In the genomic region with DNA sequence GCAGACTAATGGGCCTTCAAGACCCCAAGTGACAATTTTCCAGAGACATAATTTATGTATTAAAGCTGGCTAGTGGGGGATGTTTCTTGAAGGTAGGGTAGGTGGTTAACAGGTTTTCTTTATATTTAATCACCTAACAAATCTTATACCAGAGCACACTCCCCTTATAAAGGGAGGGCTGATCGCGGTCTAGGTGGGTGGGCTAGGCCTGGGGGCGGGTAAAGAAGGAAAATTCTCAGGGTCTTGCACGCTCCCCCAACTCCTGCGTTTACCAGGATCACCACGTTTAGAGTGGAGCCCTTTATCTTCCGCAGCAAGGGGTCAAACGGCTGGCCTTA, we compare ENCODE assay signal across 8 cellular contexts. TPM values are rescaled to one million over a fixed set of nuclear protein-coding genes. Genes with fewer than 3 reads are reported as not detected.
DNase-seq lines count a peak whose midpoint lies in the region; ATAC-seq, FAIRE-seq and TF ChIP-seq lines count a peak whose summit lies in the region.

No MANE protein-coding gene starts in this region.

- no peak overlapping the region for H2AK5ac ChIP-seq in H1 (ENCODE audit: low read depth, low read length)

- no peak overlapping the region for H2BK120ac ChIP-seq in H1 (replicated peaks; ENCODE audit: low read depth, low read length)

- no peak overlapping the region for H3K23ac ChIP-seq in H1 (ENCODE audit: insufficient read length)

- H3K9me3 ChIP-seq in CD8-positive, alpha-beta memory T cell (ENCODE audit: low read length): no peaks in the 10 kb centered on the region
- H3K9me3 ChIP-seq in MM.1S (replicated peaks; ENCODE audit: insufficient read depth, low read length) (no peaks in the 10 kb centered on the region), H1 (ENCODE audit: insufficient read depth in 2 of 2, low read depth in 1 of 2, low read length in 1 of 2) (no peaks in the 10 kb centered on the region), neural progenitor cell (ENCODE audit: low read depth) (peaks cover 8% of the 10 kb centered on the region), mucosa of descending colon (peaks cover 3% of the 10 kb centered on the region)

- ATAC-seq in mucosa of descending colon (no peak), left lobe of liver (no peak)

- H3K23me2 ChIP-seq in H1 (ENCODE audit: low read depth, low read length): peaks cover 4% of the 10 kb centered on the region

- no peak overlapping the region for H3K27ac ChIP-seq in CD8-positive, alpha-beta memory T cell (ENCODE audit: low read depth, low read length)
- peak overlapping the region; percentile 22; the same call in 1 of the 2 replicates for H3K27ac ChIP-seq in MM.1S (ENCODE audit: low read length)
- no peak overlapping the region for H3K27ac ChIP-seq in H1 (ENCODE audit: low read depth, low read length)
- no peak overlapping the region for H3K27ac ChIP-seq in neural progenitor cell

- no peak overlapping the region for H4K5ac ChIP-seq in H1 (ENCODE audit: insufficient read length, low read depth, low read length)

- no peak for TF ChIP-seq RAD21 in H1 (IDR thresholded peaks at IDR 0.05 in 1 of 2, conservative IDR thresholded peaks at IDR 0.05 in 1 of 2; ENCODE audit: low read depth in 2 of 2, low read length in 2 of 2)

- H3K56ac ChIP-seq in H1 (replicated peaks; ENCODE audit: insufficient read length, low read depth, low read length): no peak overlapping the region

- no peak overlapping the region for H2BK15ac ChIP-seq in H1 (ENCODE audit: low read length)

- POLR2A ChIA-PET in CD8-positive, alpha-beta memory T cell (lab: Charles Lee): interaction anchor here (1.7 kb wide), 1 partner anchor 26 kb away, joined by 6 read pairs; the partner anchor contains the start of gene MBD1
- POLR2A ChIA-PET in H1 (lab: Charles Lee; ENCODE audit: partially characterized antibody): interaction anchor here (1.5 kb wide), 1 partner anchor 26 kb away, joined by 4 read pairs; the partner anchor contains the start of gene MBD1

- H3K36me3 Mint-ChIP-seq in CD8-positive, alpha-beta memory T cell: peaks cover 0 to 4% (median 3%) of the 10 kb centered on the region in 3 donors
- H3K36me3 Mint-ChIP-seq in neural progenitor cell: no peaks in the 10 kb centered on the region

- H3K9me3 Mint-ChIP-seq in CD8-positive, alpha-beta memory T cell: peaks cover 0 to 4% (median 2%) of the 10 kb centered on the region in 5 donors
- H3K9me3 Mint-ChIP-seq in neural progenitor cell: peaks cover 7% of the 10 kb centered on the region

- H4K20me1 ChIP-seq in MM.1S (ENCODE audit: insufficient read depth, low read length) (no peaks in the 10 kb centered on the region), H1 (replicated peaks in 1 of 2; ENCODE audit: control insufficient read depth in 1 of 2, insufficient read depth in 2 of 2, low read length in 2 of 2) (no peaks in the 10 kb centered on the region), neural progenitor cell (ENCODE audit: low read depth) (no peaks in the 10 kb centered on the region)

- no peak overlapping the region for H3K4ac ChIP-seq in H1 (replicated peaks; ENCODE audit: insufficient read length, low read depth, low read length)

- no peak for DNase-seq in CD8-positive, alpha-beta memory T cell
- no peak for DNase-seq in MM.1S
- no peak for DNase-seq in H1 (ENCODE audit: low read depth in 1 of 2, low spot score in 2 of 2)
- no peak for DNase-seq in neural progenitor cell (ENCODE audit: low spot score)
- DNase-seq in DMS79 treated with DMSO at 0.1 percent for 48 hours (lab: John Stamatoyannopoulos, UW): no peak
- no peak for DNase-seq in mucosa of descending colon
- DNase-seq in NK-92 treated with Interleukin-12 subunit alpha and Interleukin-12 subunit beta, amount 100 ng/mL, for 24 hours (lab: John Stamatoyannopoulos, UW): no peak
- DNase-seq in left lobe of liver (ENCODE audit: low spot score): no peak

- peak overlapping the region; percentile 84 to 98 (median 94) for H3K4me3 Mint-ChIP-seq in CD8-positive, alpha-beta memory T cell
- peak overlapping the region; percentile 80 for H3K4me3 Mint-ChIP-seq in neural progenitor cell

- WGBS in H1 (ENCODE audit: extremely low coverage in 1 of 2, insufficient coverage in 1 of 2, insufficient read length in 1 of 2, insufficient replicate concordance in 2 of 2, low coverage in 1 of 2, low lambda C conversion rate in 2 of 2, missing lambda C conversion rate in 1 of 2), 2 experiments: 5% methylated on average over 8 of the region's 8 CpGs; no CpG with 5 or more reads in 1 of the 2 experiments

- no peaks in the 10 kb centered on the region for H3K9me2 ChIP-seq in MM.1S (replicated peaks; ENCODE audit: insufficient read depth, low read length)

- H3K79me1 ChIP-seq in H1 (ENCODE audit: low read depth, low read length): no peaks in the 10 kb centered on the region

- H3K79me2 ChIP-seq in MM.1S (ENCODE audit: low read length): no peaks in the 10 kb centered on the region
- no peaks in the 10 kb centered on the region for H3K79me2 ChIP-seq in H1 (ENCODE audit: control insufficient read depth in 1 of 2, insufficient read depth in 2 of 2, low read length in 2 of 2)
- no peaks in the 10 kb centered on the region for H3K79me2 ChIP-seq in neural progenitor cell (ENCODE audit: low read depth)

- CTCF ChIA-PET in CD8-positive, alpha-beta memory T cell (lab: Charles Lee): interaction anchor here (1.2 to 2.1 kb wide), 4 partner anchors 9 to 50 kb away, joined by 3 to 6 read pairs (median 4); partner anchors contain the start of gene MBD1
- CTCF ChIA-PET in H1 (lab: Charles Lee; ENCODE audit: partially characterized antibody): interaction anchor here (1.2 to 1.6 kb wide), 2 partner anchors 50 to 126 kb away, joined by 3 to 10 read pairs; no protein-coding TSS in a partner anchor

- H3F3A ChIP-seq in MM.1S (ENCODE audit: insufficient read depth, low read length) (peaks cover 26% of the 10 kb centered on the region), neural progenitor cell (ENCODE audit: low read depth) (no peaks in the 10 kb centered on the region)

- no peak overlapping the region for H2BK5ac ChIP-seq in H1 (ENCODE audit: low read depth, low read length)

- TF ChIP-seq CTCF in MM.1S (IDR thresholded peaks at IDR 0.05; ENCODE audit: low read length): no peak
- no peak for TF ChIP-seq CTCF in H1 (IDR thresholded peaks at IDR 0.05; ENCODE audit: control extremely low read depth in 1 of 3, insufficient read depth in 1 of 3, low read depth in 1 of 3, low read length in 3 of 3)
- no peak for TF ChIP-seq CTCF in neural progenitor cell (IDR thresholded peaks at IDR 0.05)
- no peak for TF ChIP-seq CTCF in mucosa of descending colon (IDR thresholded peaks at IDR 0.05)

- no peak overlapping the region for H2BK12ac ChIP-seq in H1 (ENCODE audit: low read depth, low read length)

- H3K36me3 ChIP-seq in CD8-positive, alpha-beta memory T cell (ENCODE audit: insufficient read depth, low read length): no peaks in the 10 kb centered on the region
- no peaks in the 10 kb centered on the region for H3K36me3 ChIP-seq in MM.1S (replicated peaks; ENCODE audit: insufficient read depth, low read length)
- no peaks in the 10 kb centered on the region for H3K36me3 ChIP-seq in H1 (ENCODE audit: control insufficient read depth in 2 of 4, insufficient read depth in 4 of 4, low read length in 3 of 4)
- no peaks in the 10 kb centered on the region for H3K36me3 ChIP-seq in neural progenitor cell
- H3K36me3 ChIP-seq in mucosa of descending colon (ENCODE audit: low read depth): no peaks in the 10 kb centered on the region

- TF ChIP-seq EP300 in H1 (IDR thresholded peaks at IDR 0.05; ENCODE audit: borderline replicate concordance in 1 of 2, low read depth in 2 of 2, low read length in 2 of 2): no peak

- H4K91ac ChIP-seq in H1 (replicated peaks; ENCODE audit: insufficient read length, low read length): no peak overlapping the region

- H3K27ac Mint-ChIP-seq in CD8-positive, alpha-beta memory T cell: peak overlapping the region; percentile 60 to 90 (median 83)
- no peak overlapping the region for H3K27ac Mint-ChIP-seq in neural progenitor cell

- no peak for TF ChIP-seq POLR2A in H1 (IDR thresholded peaks at IDR 0.05; ENCODE audit: control extremely low read depth in 1 of 2, low read depth in 2 of 2, low read length in 2 of 2)

- intact Hi-C loops in mucosa of descending colon (cut with DNase I, micrococcal nuclease): loop anchor here in 1 of 2 donors (5.0 kb wide), 1 partner anchor 40 kb away; the partner anchor contains the start of gene CFAP53

- H2AFZ ChIP-seq in MM.1S (ENCODE audit: low read length) (peak overlapping the region; percentile 67), H1 (ENCODE audit: low read length) (peak overlapping the region; percentile 75; the same call in 1 of the 2 replicates), neural progenitor cell (replicated peaks) (peak overlapping the region; percentile 80)

- peaks cover 15 to 21% (median 19%) of the 10 kb centered on the region in 3 donors for H3K4me1 Mint-ChIP-seq in CD8-positive, alpha-beta memory T cell
- H3K4me1 Mint-ChIP-seq in neural progenitor cell: no peaks in the 10 kb centered on the region

- FAIRE-seq in H1 (lab: Jason Lieb, UNC): no peak

- H3K4me1 ChIP-seq in CD8-positive, alpha-beta memory T cell (ENCODE audit: insufficient read depth, low read length): peaks cover 8% of the 10 kb centered on the region
- H3K4me1 ChIP-seq in MM.1S (ENCODE audit: low read length): peaks cover 24% of the 10 kb centered on the region
- H3K4me1 ChIP-seq in H1 (replicated peaks in 1 of 4; ENCODE audit: control insufficient read depth in 3 of 4, insufficient read depth in 4 of 4, low read length in 3 of 4): peaks cover 0 to 4% (median 0%) of the 10 kb centered on the region in 4 experiments; a peak in 2 of 7 replicates
- H3K4me1 ChIP-seq in neural progenitor cell: no peaks in the 10 kb centered on the region
- H3K4me1 ChIP-seq in mucosa of descending colon (ENCODE audit: low read depth): peaks cover 4% of the 10 kb centered on the region

- peak overlapping the region; percentile 91 for H3K4me2 ChIP-seq in MM.1S (ENCODE audit: low read depth, low read length)
- peak overlapping the region; percentile 65 to 88 for H3K4me2 ChIP-seq in H1 (ENCODE audit: insufficient read depth in 1 of 2, low read depth in 2 of 2, low read length in 2 of 2)
- H3K4me2 ChIP-seq in neural progenitor cell: peak overlapping the region; percentile 79

- H3K27me3 ChIP-seq in CD8-positive, alpha-beta memory T cell (ENCODE audit: insufficient read depth, low read length, poor library complexity, severe bottlenecking): no peaks in the 10 kb centered on the region
- H3K27me3 ChIP-seq in MM.1S (replicated peaks; ENCODE audit: insufficient read depth, low read length) (0 out of 2 replicates have a peak, but pooled peaks cover 7% of the 10 kb centered on the region), H1 (replicated peaks in 1 of 4; ENCODE audit: control insufficient read depth in 3 of 4, extremely low read depth in 1 of 4, insufficient read depth in 3 of 4, low read length in 3 of 4) (peaks cover 0 to 8% (median 6%) of the 10 kb centered on the region in 4 experiments; a peak in 5 of 7 replicates), neural progenitor cell (peaks cover 86% of the 10 kb centered on the region)

- H2BK20ac ChIP-seq in H1 (ENCODE audit: low read length): no peak overlapping the region

- peaks cover 24 to 56% of the 10 kb centered on the region in 2 donors for H3K27me3 Mint-ChIP-seq in CD8-positive, alpha-beta memory T cell
- peaks cover 8% of the 10 kb centered on the region for H3K27me3 Mint-ChIP-seq in neural progenitor cell (ENCODE audit: insufficient read depth, low read depth)

- no peak overlapping the region for H3K14ac ChIP-seq in H1 (ENCODE audit: insufficient read length)

- H4K8ac ChIP-seq in H1 (ENCODE audit: extremely low read depth, insufficient read depth, low read length): no peak overlapping the region

- no peak overlapping the region for H3K18ac ChIP-seq in H1 (ENCODE audit: extremely low read depth, low read length)

- H3K9ac ChIP-seq in MM.1S (ENCODE audit: low read length): peak overlapping the region; percentile 32; the same call in 1 of the 2 replicates
- no peak overlapping the region for H3K9ac ChIP-seq in H1 (replicated peaks in 1 of 4; ENCODE audit: extremely low read depth in 1 of 4, low read depth in 3 of 4, low read length in 3 of 4)
- no peak overlapping the region for H3K9ac ChIP-seq in neural progenitor cell

- peak overlapping the region; percentile 58 for H3K4me3 ChIP-seq in CD8-positive, alpha-beta memory T cell (ENCODE audit: low read length)
- H3K4me3 ChIP-seq in MM.1S (ENCODE audit: low read length) (peak overlapping the region; percentile 69), H1 (ENCODE audit: extremely low read depth in 1 of 4, insufficient read depth in 2 of 4, low read depth in 3 of 4, low read length in 4 of 4) (peak overlapping the region; percentile 48 to 73 (median 66)), neural progenitor cell (peak overlapping the region; percentile 60), mucosa of descending colon (no peak overlapping the region)

RNA-seq across cellular contexts. Expression of gene CXXC1, which starts 19.9 kb away (rescaled TPM):
- 100 to 1,000 TPM; 113 to 115 TPM for total RNA-seq in CD8-positive, alpha-beta memory T cell
- 64.6 TPM for polyA plus RNA-seq in CD8-positive, alpha-beta memory T cell
- total RNA-seq in H1 (2021; fragmentation: NEBNext Ultra II Directional; extraction: Animal tissue kit (Norgen Biotek cat#: 25700)): 73.3 and 80.9 TPM in 2 replicates
- polyA plus RNA-seq in H1 (2011; rRNA removed): 136 and 208 TPM in 2 replicates
- 116 TPM for polyA plus RNA-seq in H1 (2011; cell fraction: cytosol; rRNA removed)
- polyA plus RNA-seq in H1 (2011; cell fraction: nucleus; rRNA removed): 325 TPM
- 60.6 to 96.5 TPM (median 93.1 TPM) in 4 replicates for polyA plus RNA-seq in H1 (2012, experiment 1 of 2)
- polyA plus RNA-seq in H1 (2012, experiment 2 of 2): 63.3 TPM
- polyA plus RNA-seq in H1 (2013, experiment 1 of 2): 48.4 TPM
- 42.2 TPM for polyA plus RNA-seq in H1 (2013, experiment 2 of 2)
- polyA minus RNA-seq in H1 (2011; rRNA and poly(A)+ RNA removed): 30.6 and 34.3 TPM in 2 replicates
- polyA minus RNA-seq in H1 (2011; cell fraction: cytosol; rRNA and poly(A)+ RNA removed): 27.0 TPM
- polyA minus RNA-seq in H1 (2011; cell fraction: nucleus; rRNA and poly(A)+ RNA removed): 40.6 TPM
- 35.0 and 52.9 TPM in 2 replicates for total RNA-seq in neural progenitor cell (ENCODE audit: low replicate concordance)
- total RNA-seq in mucosa of descending colon: 10 to 100 TPM; 80.9 to 88.8 (median 83.7) TPM
- 35.1 TPM for total RNA-seq in left lobe of liver

RNA-seq across cellular contexts. Expression of gene MBD1, which starts 26.0 kb away (rescaled TPM):
- 10 to 100 TPM; 83.0 to 99.2 TPM for total RNA-seq in CD8-positive, alpha-beta memory T cell
- polyA plus RNA-seq in CD8-positive, alpha-beta memory T cell: 38.7 TPM
- 39.5 and 41.6 TPM in 2 replicates for total RNA-seq in H1 (2021; fragmentation: NEBNext Ultra II Directional; extraction: Animal tissue kit (Norgen Biotek cat#: 25700))
- polyA plus RNA-seq in H1 (2011; rRNA removed): 32.2 and 59.2 TPM in 2 replicates
- 51.6 TPM for polyA plus RNA-seq in H1 (2011; cell fraction: cytosol; rRNA removed)
- 158 TPM for polyA plus RNA-seq in H1 (2011; cell fraction: nucleus; rRNA removed)
- 25.9 to 36.9 TPM (median 34.3 TPM) in 4 replicates for polyA plus RNA-seq in H1 (2012, experiment 1 of 2)
- polyA plus RNA-seq in H1 (2012, experiment 2 of 2): 16.8 TPM
- polyA plus RNA-seq in H1 (2013, experiment 1 of 2): 25.5 TPM
- 21.8 TPM for polyA plus RNA-seq in H1 (2013, experiment 2 of 2)
- polyA minus RNA-seq in H1 (2011; rRNA and poly(A)+ RNA removed): 28.6 and 29.0 TPM in 2 replicates
- 30.0 TPM for polyA minus RNA-seq in H1 (2011; cell fraction: cytosol; rRNA and poly(A)+ RNA removed)
- 44.8 TPM for polyA minus RNA-seq in H1 (2011; cell fraction: nucleus; rRNA and poly(A)+ RNA removed)
- total RNA-seq in neural progenitor cell (ENCODE audit: low replicate concordance): 32.7 and 58.8 TPM in 2 replicates
- 10 to 100 TPM; 71.4 to 90.2 (median 75.1) TPM for total RNA-seq in mucosa of descending colon
- total RNA-seq in left lobe of liver: 33.6 TPM

RNA-seq across cellular contexts. Expression of gene CFAP53, which starts 41.1 kb away (rescaled TPM):
- total RNA-seq in CD8-positive, alpha-beta memory T cell: under 1 TPM; 0.49 to 0.53 TPM
- polyA plus RNA-seq in CD8-positive, alpha-beta memory T cell: not detected
- 0.30 and 0.34 TPM in 2 replicates for total RNA-seq in H1 (2021; fragmentation: NEBNext Ultra II Directional; extraction: Animal tissue kit (Norgen Biotek cat#: 25700))
- 0.05 and 0.08 TPM in 2 replicates for polyA plus RNA-seq in H1 (2011; rRNA removed)
- 0.25 TPM for polyA plus RNA-seq in H1 (2011; cell fraction: cytosol; rRNA removed)
- polyA plus RNA-seq in H1 (2011; cell fraction: nucleus; rRNA removed): 0.07 TPM
- polyA plus RNA-seq in H1 (2012, experiment 1 of 2): 0.19 to 0.30 TPM (median 0.20 TPM) in 4 replicates
- not detected for polyA plus RNA-seq in H1 (2012, experiment 2 of 2)
- 0.30 TPM for polyA plus RNA-seq in H1 (2013, experiment 1 of 2)
- polyA plus RNA-seq in H1 (2013, experiment 2 of 2): 0.29 TPM
- not detected in 2 replicates for polyA minus RNA-seq in H1 (2011; rRNA and poly(A)+ RNA removed)
- not detected for polyA minus RNA-seq in H1 (2011; cell fraction: cytosol; rRNA and poly(A)+ RNA removed)
- polyA minus RNA-seq in H1 (2011; cell fraction: nucleus; rRNA and poly(A)+ RNA removed): not detected
- total RNA-seq in neural progenitor cell (ENCODE audit: low replicate concordance): 0.36 and 0.74 TPM in 2 replicates
- under 1 TPM in 2 of 3 donors, not detected in 1; 0.27 to 0.47 TPM for total RNA-seq in mucosa of descending colon
- total RNA-seq in left lobe of liver: 0.25 TPM
